10 cellular contexts compared by ENCODE assay signal in the genomic region with DNA sequence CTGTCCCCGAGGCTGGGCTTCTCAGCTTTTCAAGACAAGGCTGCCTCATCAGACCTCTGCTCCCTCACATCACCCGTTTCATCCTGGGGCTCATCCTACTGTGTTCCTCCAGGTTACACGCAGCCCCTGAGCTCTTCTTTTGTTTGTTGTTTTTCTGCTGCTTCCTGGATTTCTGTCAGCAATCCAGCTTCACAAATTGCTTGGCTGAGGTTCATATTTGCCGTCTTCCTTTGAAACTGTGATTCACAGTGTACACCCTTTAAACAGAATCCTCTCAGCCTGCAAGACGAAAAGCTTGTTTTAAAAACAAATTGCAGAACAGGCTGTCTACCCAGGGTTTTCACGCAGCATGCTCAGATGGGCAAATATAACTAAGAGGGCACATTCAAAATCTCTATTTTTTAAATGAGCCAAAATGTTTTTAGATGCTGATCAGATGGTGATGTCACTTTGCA. TPM values are rescaled to one million over a fixed set of nuclear protein-coding genes. Genes with fewer than 3 reads are reported as not detected.
A peak's percentile ranks its signal among the peaks of the same experiment; 100 is the strongest.
DNase-seq lines count a peak whose midpoint lies in the region; ATAC-seq and TF ChIP-seq lines count a peak whose summit lies in the region.
"Had no signal": no experiment of that assay in that cellular context is flagged by ENCODE, and none has a peak within 500 bp of the region (broad histone marks: within the 10 kb centered on the region; RNA-seq: fewer than 3 reads in every experiment).

No MANE protein-coding gene starts in this region.

- no peak overlapping the region for H3K4me2 ChIP-seq in DND-41 (ENCODE audit: insufficient read depth, low read length)
- H3K4me2 ChIP-seq in osteoblast (ENCODE audit: insufficient read depth, low read length), result peak overlapping the region; percentile 75

- H3K4me3 ChIP-seq in DND-41 (ENCODE audit: low read depth in 1 of 2, low read length in 2 of 2) (no peak overlapping the region), esophagus (ENCODE audit: low read depth in 1 of 2, low read length in 2 of 2) (peak overlapping the region in 1 of 2 donors; percentile 14), osteoblast (ENCODE audit: insufficient read depth, low read length) (peak overlapping the region; percentile 56), gastrocnemius medialis (no peak overlapping the region)

- no peaks in the 10 kb centered on the region for H3K9me3 Mint-ChIP-seq in nephron progenitor cell

- H3K79me2 ChIP-seq in DND-41 (ENCODE audit: insufficient read depth, low read length), result no peaks in the 10 kb centered on the region
- H3K79me2 ChIP-seq in osteoblast (ENCODE audit: insufficient read depth, low read length), result no peaks in the 10 kb centered on the region

- no peaks in the 10 kb centered on the region for H4K20me1 ChIP-seq in DND-41 (ENCODE audit: insufficient read depth, low read length)
- no peaks in the 10 kb centered on the region for H4K20me1 ChIP-seq in osteoblast (ENCODE audit: insufficient read depth, low read length)

- no peak overlapping the region for H3K4me3 Mint-ChIP-seq in nephron progenitor cell

- H3K9me3 ChIP-seq in DND-41 (ENCODE audit: insufficient read depth, low read length, severe bottlenecking) (no peaks in the 10 kb centered on the region), esophagus (ENCODE audit: control insufficient read depth in 2 of 2, insufficient read depth in 1 of 2, low read depth in 1 of 2, low read length in 1 of 2) (no peaks in the 10 kb centered on the region), osteoblast (ENCODE audit: low read depth, low read length) (no peaks in the 10 kb centered on the region), gastrocnemius medialis (no peaks in the 10 kb centered on the region)

- H3K4me1 ChIP-seq in DND-41 (ENCODE audit: insufficient read depth, low read length) (no peaks in the 10 kb centered on the region), esophagus (ENCODE audit: control insufficient read depth in 2 of 2, insufficient read depth in 2 of 2, low read length in 1 of 2) (peaks cover 0 to 8% of the 10 kb centered on the region in 2 donors), osteoblast (ENCODE audit: insufficient read depth, low read length) (peaks cover 7% of the 10 kb centered on the region), gastrocnemius medialis (no peaks in the 10 kb centered on the region)

- H3K27me3 Mint-ChIP-seq in nephron progenitor cell (ENCODE audit: low read depth, poor library complexity), result peaks cover 23% of the 10 kb centered on the region

- H3K27ac ChIP-seq in DND-41 (ENCODE audit: low read length) (no peak overlapping the region), esophagus (ENCODE audit: low read depth in 2 of 2, low read length in 1 of 2) (peak overlapping the region; percentile 61 to 86), osteoblast (ENCODE audit: low read depth, low read length) (no peak overlapping the region), gastrocnemius medialis (no peak overlapping the region)
- H3K27ac ChIP-seq: HL-60 had no signal

- WGBS in esophagus, 2 donors, result 9 to 30% methylated on average over 6 of the region's 6 CpGs

- TF ChIP-seq POLR2A in gastrocnemius medialis (IDR thresholded peaks at IDR 0.05), result no peak

- in situ Hi-C loops in gastrocnemius medialis (cut with MboI; ENCODE audit: low sequenced_read_pairs in 4 of 4), result no loop called here

- TF ChIP-seq CTCF in DND-41 (IDR thresholded peaks at IDR 0.05; ENCODE audit: borderline replicate concordance, extremely low read depth, low read length, poor library complexity, severe bottlenecking) (no peak), osteoblast (IDR thresholded peaks at IDR 0.05; ENCODE audit: extremely low read depth, low read depth, low read length) (no peak), nephron progenitor cell (IDR thresholded peaks at IDR 0.05) (no peak), gastrocnemius medialis (IDR thresholded peaks at IDR 0.05 in 4 of 5, conservative IDR thresholded peaks at IDR 0.05 in 1 of 5) (no peak)

- intact Hi-C loops in gastrocnemius medialis (cut with DNase I; ENCODE audit: low total_unique reads), result no loop called here

- no peak overlapping the region for H3K9ac ChIP-seq in DND-41 (ENCODE audit: low read depth, low read length)

- H2AFZ ChIP-seq in DND-41 (ENCODE audit: low read depth, low read length) (peak overlapping the region; percentile 60; the same call in 1 of the 2 replicates), osteoblast (ENCODE audit: low read length) (peak overlapping the region; percentile 70)

- no peak for ATAC-seq in DND-41 (ENCODE audit: insufficient read depth, low read depth)
- no peak for ATAC-seq in gastrocnemius medialis

- H3K4me1 Mint-ChIP-seq in nephron progenitor cell, result peaks cover 12% of the 10 kb centered on the region

- H3K27ac Mint-ChIP-seq in nephron progenitor cell, result no peak overlapping the region

- no peaks in the 10 kb centered on the region for H3K36me3 Mint-ChIP-seq in nephron progenitor cell (ENCODE audit: low read depth)

- H3K36me3 ChIP-seq in DND-41 (ENCODE audit: insufficient read depth, low read length), result no peaks in the 10 kb centered on the region
- H3K36me3 ChIP-seq in esophagus (ENCODE audit: control insufficient read depth in 2 of 2, insufficient read depth in 2 of 2, low read length in 1 of 2), result no peaks in the 10 kb centered on the region
- H3K36me3 ChIP-seq in osteoblast (ENCODE audit: insufficient read depth, low read length), result no peaks in the 10 kb centered on the region
- H3K36me3 ChIP-seq in gastrocnemius medialis, result no peaks in the 10 kb centered on the region

- DNase-seq in DND-41 (no peak), NCI-H69 (lab: John Stamatoyannopoulos, UW) (peak; percentile 65), osteoblast (ENCODE audit: insufficient read length, low spot score, missing footprints) (peak; percentile 89), nephron progenitor cell (no peak), NCI-H1417 treated with DMSO at 0.1 percent for 48 hours (lab: John Stamatoyannopoulos, UW) (no peak), NCI-H345 (lab: John Stamatoyannopoulos, UW) (no peak), gastrocnemius medialis (no peak)
- DNase-seq: activated CD4-positive, alpha-beta T cell treated with anti-CD3 and anti-CD28 coated beads, Interleukin-2, amount 50 U/mL, for 48 hours had no signal

- H3K27me3 ChIP-seq in DND-41 (ENCODE audit: insufficient read depth, low read length, poor library complexity) (no peaks in the 10 kb centered on the region), esophagus (ENCODE audit: control insufficient read depth in 1 of 2, insufficient read depth in 2 of 2, low read length in 2 of 2) (no peaks in the 10 kb centered on the region), osteoblast (ENCODE audit: insufficient read depth, low read length) (peaks cover 8% of the 10 kb centered on the region), gastrocnemius medialis (no peaks in the 10 kb centered on the region)

RNA-seq across cellular contexts. Expression of gene PARD3, which starts 39.1 kb away (rescaled TPM):
- 10 to 100 TPM; 40.3 to 71.3 TPM for polyA plus RNA-seq in esophagus
- total RNA-seq in osteoblast (69.2 and 71.7 TPM in 2 replicates), gastrocnemius medialis (10 to 100 TPM; 64.6 to 75.8 (median 68.3) TPM)

Comparison
In these comparisons a context has a peak if more than half of its experiments do, and no peak if none do; other contexts are left out.
1. DNase-seq: peak in NCI-H69 (single experiment) and osteoblast (single experiment); none in DND-41 (single experiment), nephron progenitor cell (single experiment), NCI-H1417 treated with DMSO at 0.1 percent for 48 hours (single experiment), NCI-H345 (single experiment) and gastrocnemius medialis (0 of 2).
2. H3K27ac ChIP-seq: peak in esophagus (2 of 2); none in DND-41 (single experiment), osteoblast (single experiment) and gastrocnemius medialis (0 of 4).